ENCODE assay signal across 22 cellular contexts in genomic region chr7:150719960-150720891, GRCh38. TPM values are rescaled to one million over a fixed set of nuclear protein-coding genes. Genes with fewer than 3 reads are reported as not detected.
DNase-seq lines count a peak whose midpoint lies in the region; ATAC-seq and TF ChIP-seq lines count a peak whose summit lies in the region.
"Had no signal": no experiment of that assay in that cellular context is flagged by ENCODE, and none has a peak within 500 bp of the region (broad histone marks: within the 10 kb centered on the region; RNA-seq: fewer than 3 reads in every experiment).

No MANE protein-coding gene starts in this region.

- no peaks in the 10 kb centered on the region for H3K9me3 ChIP-seq in CD8-positive, alpha-beta T cell (ENCODE audit: low read length)
- H3K9me3 ChIP-seq: A549, HAP-1 had no signal

- peaks cover 67% of the 10 kb centered on the region for H3K36me3 Mint-ChIP-seq in activated CD4-positive, alpha-beta memory T cell treated with anti-CD3 and anti-CD28 coated beads for 36 hours
- H3K36me3 Mint-ChIP-seq in activated CD4-positive, alpha-beta memory T cell treated with anti-CD3 and anti-CD28 coated beads, Interleukin-2, amount 10 ng/mL, durations not matched to agents 7 days and 5 days (ENCODE audit: low read depth) = peaks cover 84% of the 10 kb centered on the region
- H3K36me3 Mint-ChIP-seq in CD8-positive, alpha-beta T cell = peaks cover 86% of the 10 kb centered on the region
- peaks cover 30% of the 10 kb centered on the region for H3K36me3 Mint-ChIP-seq in activated naive CD8-positive, alpha-beta T cell
- H3K36me3 Mint-ChIP-seq in natural killer cell treated with Interleukin-12 subunit alpha and Interleukin-12 subunit beta and Interleukin-15 and Interleukin-18, amount 100 ng/mL, for 72 hours = peaks cover 59% of the 10 kb centered on the region
- H3K36me3 Mint-ChIP-seq: brain had no signal

- H3K27me3 ChIP-seq in CD8-positive, alpha-beta T cell (ENCODE audit: insufficient read depth, low read length) = no peaks in the 10 kb centered on the region
- H3K27me3 ChIP-seq: BLaER1 treated with 17β-estradiol and CSF1 and Interleukin-3, amounts not matched to agents 10 nM and 100 nM; hepatocyte had no signal

- H3K4me1 Mint-ChIP-seq in activated CD4-positive, alpha-beta memory T cell treated with anti-CD3 and anti-CD28 coated beads for 36 hours (ENCODE audit: low read depth) = peaks cover 58% of the 10 kb centered on the region
- H3K4me1 Mint-ChIP-seq in activated CD4-positive, alpha-beta memory T cell treated with anti-CD3 and anti-CD28 coated beads, Interleukin-2, amount 10 ng/mL, durations not matched to agents 7 days and 5 days = peaks cover 60% of the 10 kb centered on the region
- peaks cover 79% of the 10 kb centered on the region for H3K4me1 Mint-ChIP-seq in CD8-positive, alpha-beta T cell (ENCODE audit: low read depth)
- H3K4me1 Mint-ChIP-seq in activated naive CD8-positive, alpha-beta T cell (ENCODE audit: low read depth) = peaks cover 82% of the 10 kb centered on the region
- peaks cover 66 to 75% of the 10 kb centered on the region in 2 donors for H3K4me1 Mint-ChIP-seq in natural killer cell treated with Interleukin-12 subunit alpha and Interleukin-12 subunit beta and Interleukin-15 and Interleukin-18, amount 100 ng/mL, for 72 hours (ENCODE audit: low read depth in 2 of 2)
- H3K4me1 Mint-ChIP-seq: brain had no signal

- no peaks in the 10 kb centered on the region for H3K27me3 Mint-ChIP-seq in activated CD4-positive, alpha-beta memory T cell treated with anti-CD3 and anti-CD28 coated beads for 36 hours
- no peaks in the 10 kb centered on the region for H3K27me3 Mint-ChIP-seq in activated CD4-positive, alpha-beta memory T cell treated with anti-CD3 and anti-CD28 coated beads, Interleukin-2, amount 10 ng/mL, durations not matched to agents 7 days and 5 days
- H3K27me3 Mint-ChIP-seq in CD8-positive, alpha-beta T cell (ENCODE audit: low read depth) = no peaks in the 10 kb centered on the region
- no peaks in the 10 kb centered on the region for H3K27me3 Mint-ChIP-seq in activated naive CD8-positive, alpha-beta T cell
- H3K27me3 Mint-ChIP-seq in natural killer cell treated with Interleukin-12 subunit alpha and Interleukin-12 subunit beta and Interleukin-15 and Interleukin-18, amount 100 ng/mL, for 72 hours = no peaks in the 10 kb centered on the region

- H3K4me3 Mint-ChIP-seq in activated CD4-positive, alpha-beta memory T cell treated with anti-CD3 and anti-CD28 coated beads for 36 hours = no peak overlapping the region
- H3K4me3 Mint-ChIP-seq in activated CD4-positive, alpha-beta memory T cell treated with anti-CD3 and anti-CD28 coated beads, Interleukin-2, amount 10 ng/mL, durations not matched to agents 7 days and 5 days = no peak overlapping the region
- H3K4me3 Mint-ChIP-seq in CD8-positive, alpha-beta T cell = peak overlapping the region; percentile 95
- H3K4me3 Mint-ChIP-seq in activated naive CD8-positive, alpha-beta T cell = peak overlapping the region; percentile 92
- peak overlapping the region; percentile 81 for H3K4me3 Mint-ChIP-seq in natural killer cell treated with Interleukin-12 subunit alpha and Interleukin-12 subunit beta and Interleukin-15 and Interleukin-18, amount 100 ng/mL, for 72 hours
- H3K4me3 Mint-ChIP-seq: brain had no signal

- no peak overlapping the region for H3K27ac ChIP-seq in CD8-positive, alpha-beta T cell (ENCODE audit: low read depth, low read length)
- H3K27ac ChIP-seq: A549; BLaER1 treated with 17β-estradiol and CSF1 and Interleukin-3, amounts not matched to agents 10 nM and 100 nM; coronary artery; hepatocyte had no signal

- DNase-seq in activated CD4-positive, alpha-beta memory T cell treated with anti-CD3 and anti-CD28 coated beads for 36 hours = no peak
- DNase-seq in activated CD4-positive, alpha-beta memory T cell treated with anti-CD3 and anti-CD28 coated beads, Interleukin-2, amount 10 ng/mL, durations not matched to agents 7 days and 5 days = no peak
- DNase-seq in CD8-positive, alpha-beta T cell = peak in 1 of 7 experiments; percentile 48
- no peak for DNase-seq in natural killer cell treated with Interleukin-12 subunit alpha and Interleukin-12 subunit beta and Interleukin-15 and Interleukin-18, amount 100 ng/mL, for 72 hours (ENCODE audit: low spot score)
- no peak for DNase-seq in occipital lobe (lab: John Stamatoyannopoulos, UW)
- DNase-seq: GF-D8; mammary epithelial cell; NCI-H1417; SHP77; stimulated activated CD4-positive, alpha-beta T cell treated with anti-CD3 and anti-CD28 coated beads, Interleukin-2, amount 100 ng/mL, for 24 hours had no signal

- POLR2A ChIA-PET in activated CD4-positive, alpha-beta memory T cell treated with anti-CD3 and anti-CD28 coated beads for 36 hours (lab: Charles Lee) = no interaction called here
- POLR2A ChIA-PET in activated CD4-positive, alpha-beta memory T cell treated with anti-CD3 and anti-CD28 coated beads, Interleukin-2, amount 10 ng/mL, durations not matched to agents 7 days and 5 days (lab: Charles Lee) = interaction anchor here (1.0 to 1.2 kb wide), 4 partner anchors 10 to 18 kb away, joined by 3 to 5 read pairs (median 4); no protein-coding TSS in a partner anchor
- POLR2A ChIA-PET in CD8-positive, alpha-beta T cell (lab: Charles Lee) = interaction anchor here (0.7 to 10.7 kb wide), 11 partner anchors 10 to 269 kb away, joined by 3 to 169 read pairs (median 5); partner anchors contain the start of genes GIMAP5, GIMAP6 and GIMAP7

- no peak overlapping the region for H3K4me3 ChIP-seq in CD8-positive, alpha-beta T cell (ENCODE audit: low read depth, low read length)
- H3K4me3 ChIP-seq: A549; BLaER1 treated with 17β-estradiol and CSF1 and Interleukin-3, amounts not matched to agents 10 nM and 100 nM; coronary artery; GM12878; HAP-1; hepatocyte had no signal

- peaks cover 6% of the 10 kb centered on the region for H3K9me3 Mint-ChIP-seq in activated CD4-positive, alpha-beta memory T cell treated with anti-CD3 and anti-CD28 coated beads for 36 hours
- peaks cover 3% of the 10 kb centered on the region for H3K9me3 Mint-ChIP-seq in activated CD4-positive, alpha-beta memory T cell treated with anti-CD3 and anti-CD28 coated beads, Interleukin-2, amount 10 ng/mL, durations not matched to agents 7 days and 5 days
- no peaks in the 10 kb centered on the region for H3K9me3 Mint-ChIP-seq in CD8-positive, alpha-beta T cell
- no peaks in the 10 kb centered on the region for H3K9me3 Mint-ChIP-seq in activated naive CD8-positive, alpha-beta T cell (ENCODE audit: low read depth)
- no peaks in the 10 kb centered on the region for H3K9me3 Mint-ChIP-seq in natural killer cell treated with Interleukin-12 subunit alpha and Interleukin-12 subunit beta and Interleukin-15 and Interleukin-18, amount 100 ng/mL, for 72 hours
- H3K9me3 Mint-ChIP-seq: brain had no signal

- ATAC-seq in CD8-positive, alpha-beta T cell = no peak
- ATAC-seq in natural killer cell treated with Interleukin-12 subunit alpha and Interleukin-12 subunit beta and Interleukin-15 and Interleukin-18, amount 100 ng/mL, for 72 hours = no peak
- ATAC-seq in GM21381 (IDR thresholded peaks at IDR 0.05; ENCODE audit: unreplicated experiment) = no peak
- ATAC-seq in GM18498 (IDR thresholded peaks at IDR 0.05; ENCODE audit: unreplicated experiment) = no peak
- ATAC-seq: A549, GM12878 had no signal

- TF ChIP-seq CTCF in CD8-positive, alpha-beta T cell (IDR thresholded peaks at IDR 0.05) = no peak

- peaks cover 37% of the 10 kb centered on the region for H3K36me3 ChIP-seq in CD8-positive, alpha-beta T cell (ENCODE audit: insufficient read depth, low read length)
- H3K36me3 ChIP-seq: HAP-1 had no signal

- intact Hi-C loops in activated CD4-positive, alpha-beta memory T cell treated with anti-CD3 and anti-CD28 coated beads for 36 hours (cut with micrococcal nuclease) = no loop called here
- intact Hi-C loops in CD8-positive, alpha-beta T cell (cut with DNase I, micrococcal nuclease) = loop anchor here in 1 of 2 experiments (10.0 kb wide), 1 partner anchor 1575 kb away; the partner anchor contains the start of gene ZNF398

- CTCF ChIA-PET in activated CD4-positive, alpha-beta memory T cell treated with anti-CD3 and anti-CD28 coated beads for 36 hours (lab: Charles Lee) = interaction anchor here (0.7 to 1.0 kb wide), 2 partner anchors 13 to 15 kb away, joined by 3 to 5 read pairs; no protein-coding TSS in a partner anchor
- CTCF ChIA-PET in activated CD4-positive, alpha-beta memory T cell treated with anti-CD3 and anti-CD28 coated beads, Interleukin-2, amount 10 ng/mL, durations not matched to agents 7 days and 5 days (lab: Charles Lee) = no interaction called here
- CTCF ChIA-PET in CD8-positive, alpha-beta T cell (lab: Charles Lee) = interaction anchor here (0.6 to 1.2 kb wide), 6 partner anchors 10 to 271 kb away, joined by 3 to 6 read pairs (median 3); partner anchors contain the start of gene GIMAP4

- peak overlapping the region; percentile 34 for H3K27ac Mint-ChIP-seq in activated CD4-positive, alpha-beta memory T cell treated with anti-CD3 and anti-CD28 coated beads for 36 hours
- H3K27ac Mint-ChIP-seq in activated CD4-positive, alpha-beta memory T cell treated with anti-CD3 and anti-CD28 coated beads, Interleukin-2, amount 10 ng/mL, durations not matched to agents 7 days and 5 days = no peak overlapping the region
- peak overlapping the region; percentile 96 for H3K27ac Mint-ChIP-seq in CD8-positive, alpha-beta T cell
- H3K27ac Mint-ChIP-seq in activated naive CD8-positive, alpha-beta T cell = peak overlapping the region; percentile 95
- H3K27ac Mint-ChIP-seq in natural killer cell treated with Interleukin-12 subunit alpha and Interleukin-12 subunit beta and Interleukin-15 and Interleukin-18, amount 100 ng/mL, for 72 hours = peak overlapping the region; percentile 99
- H3K27ac Mint-ChIP-seq: brain had no signal

- peaks cover 67% of the 10 kb centered on the region for H3K4me1 ChIP-seq in CD8-positive, alpha-beta T cell (ENCODE audit: insufficient read depth, low read length)
- H3K4me1 ChIP-seq: A549, HAP-1 had no signal

RNA-seq across cellular contexts. Expression of gene GIMAP1, which starts 3.8 kb away (rescaled TPM):
- total RNA-seq in activated CD4-positive, alpha-beta memory T cell treated with anti-CD3 and anti-CD28 coated beads for 36 hours = 1 to 10 TPM; 6.0 to 6.2 TPM
- 10 to 100 TPM; 18.8 to 21.0 TPM for total RNA-seq in activated CD4-positive, alpha-beta memory T cell treated with anti-CD3 and anti-CD28 coated beads, Interleukin-2, amount 10 ng/mL, durations not matched to agents 7 days and 5 days
- 1 to 10 TPM; 6.1 to 6.2 TPM for total RNA-seq in CD8-positive, alpha-beta T cell
- 1 to 10 TPM; 6.6 to 8.8 TPM for total RNA-seq in natural killer cell treated with Interleukin-12 subunit alpha and Interleukin-12 subunit beta and Interleukin-15 and Interleukin-18, amount 100 ng/mL, for 72 hours
- total RNA-seq in occipital lobe = 0.94 TPM
- total RNA-seq: hepatocyte, mammary epithelial cell, myocyte, OCI-LY7 had no signal

RNA-seq across cellular contexts. Expression of gene GIMAP5, which starts 17.0 kb away (rescaled TPM):
- total RNA-seq in activated CD4-positive, alpha-beta memory T cell treated with anti-CD3 and anti-CD28 coated beads for 36 hours = 10 to 100 TPM; 45.9 to 48.3 TPM
- total RNA-seq in activated CD4-positive, alpha-beta memory T cell treated with anti-CD3 and anti-CD28 coated beads, Interleukin-2, amount 10 ng/mL, durations not matched to agents 7 days and 5 days = 10 to 100 TPM; 83.9 to 84.3 TPM
- 10 to 100 TPM; 23.5 to 24.1 TPM for total RNA-seq in CD8-positive, alpha-beta T cell
- 100 to 1,000 TPM in 1 of 2 donors, 10 to 100 TPM in 1; 75.5 to 136 TPM for total RNA-seq in natural killer cell treated with Interleukin-12 subunit alpha and Interleukin-12 subunit beta and Interleukin-15 and Interleukin-18, amount 100 ng/mL, for 72 hours
- 3.7 TPM for total RNA-seq in occipital lobe
- total RNA-seq: mammary epithelial cell, myocyte, OCI-LY7 had no signal

RNA-seq across cellular contexts. Expression of gene GIMAP2, which starts 34.7 kb away (rescaled TPM):
- 10 to 100 TPM; 38.8 to 44.1 TPM for total RNA-seq in activated CD4-positive, alpha-beta memory T cell treated with anti-CD3 and anti-CD28 coated beads for 36 hours
- total RNA-seq in activated CD4-positive, alpha-beta memory T cell treated with anti-CD3 and anti-CD28 coated beads, Interleukin-2, amount 10 ng/mL, durations not matched to agents 7 days and 5 days = 100 to 1,000 TPM; 113 to 120 TPM
- total RNA-seq in CD8-positive, alpha-beta T cell = 10 to 100 TPM; 58.4 to 58.8 TPM
- total RNA-seq in natural killer cell treated with Interleukin-12 subunit alpha and Interleukin-12 subunit beta and Interleukin-15 and Interleukin-18, amount 100 ng/mL, for 72 hours = 10 to 100 TPM; 26.1 to 39.2 TPM
- total RNA-seq in occipital lobe = 4.4 TPM
- total RNA-seq: OCI-LY7 had no signal

Comparison
In these comparisons a context has a peak if more than half of its experiments do, and no peak if none do; other contexts are left out.
1. H3K4me3 Mint-ChIP-seq: peak in CD8-positive, alpha-beta T cell (single experiment), activated naive CD8-positive, alpha-beta T cell (single experiment) and natural killer cell treated with Interleukin-12 subunit alpha and Interleukin-12 subunit beta and Interleukin-15 and Interleukin-18, amount 100 ng/mL, for 72 hours (single experiment); none in activated CD4-positive, alpha-beta memory T cell treated with anti-CD3 and anti-CD28 coated beads for 36 hours (single experiment) and activated CD4-positive, alpha-beta memory T cell treated with anti-CD3 and anti-CD28 coated beads, Interleukin-2, amount 10 ng/mL, durations not matched to agents 7 days and 5 days (single experiment).